8 cellular contexts compared by ENCODE assay signal in genomic region chr7:56048763-56049162, GRCh38. TPM values are rescaled to one million over a fixed set of nuclear protein-coding genes. Genes with fewer than 3 reads are reported as not detected.
DNase-seq lines count a peak whose midpoint lies in the region; ATAC-seq and TF ChIP-seq lines count a peak whose summit lies in the region.
"Not testable (repeated sequence)": the region's sequence is repeated elsewhere in the genome, so short reads cannot be mapped to it uniquely, and the experiment has no call there.

No MANE protein-coding gene starts in this region.

- TF ChIP-seq POLR2A in adrenal gland (IDR thresholded peaks at IDR 0.05); gastroesophageal sphincter (IDR thresholded peaks at IDR 0.05); transverse colon (IDR thresholded peaks at IDR 0.05): not testable (repeated sequence)

- in situ Hi-C loops in Panc1 (cut with HindIII; ENCODE audit: low pct_unique_long_range_greater_than_20kb, low sequenced_read_pairs) = not testable (repeated sequence)
- in situ Hi-C loops in transverse colon (cut with MboI; ENCODE audit: low pct_ligation_motif_present in 1 of 4, low pct_unique_long_range_greater_than_20kb in 1 of 4, low sequenced_read_pairs in 3 of 4) = loop anchor here in 1 of 4 donors (25.0 kb wide), 1 partner anchor 1036 kb away; the partner anchor contains the start of gene EGFR

- DNase-seq in DMS53 (lab: John Stamatoyannopoulos, UW) (peak; percentile 82), NCI-H2196 (lab: John Stamatoyannopoulos, UW; ENCODE audit: unreplicated experiment) (peak; percentile 72), adrenal gland (peak in 5 of 7 donors; percentile 24 to 47 (median 37)), mucosa of descending colon (peak in 2 of 3 donors; percentile 61 to 78), transverse colon (peak; percentile 46)
- not testable (repeated sequence) for DNase-seq in Panc1 (ENCODE audit: low read depth, low spot score)

- TF ChIP-seq CTCF in Loucy (conservative IDR thresholded peaks at IDR 0.05; ENCODE audit: low read length); Panc1 (IDR thresholded peaks at IDR 0.05); adrenal gland (IDR thresholded peaks at IDR 0.05); gastroesophageal sphincter (IDR thresholded peaks at IDR 0.05); mucosa of descending colon (IDR thresholded peaks at IDR 0.05): not testable (repeated sequence)
- peak in 1 of 5 experiments; percentile 13 for TF ChIP-seq CTCF in transverse colon (IDR thresholded peaks at IDR 0.05)

- peaks cover 38% of the 10 kb centered on the region for H3K79me2 ChIP-seq in Loucy (ENCODE audit: insufficient read depth, low read length)

- not testable (repeated sequence) for H3K36me3 ChIP-seq in Loucy (ENCODE audit: insufficient read depth, low read length); mucosa of descending colon (ENCODE audit: low read depth); transverse colon
- H3K36me3 ChIP-seq in Panc1 (ENCODE audit: control insufficient read depth, insufficient read depth, low read length) (peaks cover 14% of the 10 kb centered on the region), adrenal gland (replicated peaks in 1 of 2) (peaks cover 0 to 13% of the 10 kb centered on the region in 2 donors), gastroesophageal sphincter (peaks cover 0 to 11% of the 10 kb centered on the region in 2 donors)

- H3K4me2 ChIP-seq in Loucy (ENCODE audit: low read depth, low read length, poor library complexity, severe bottlenecking) = peak overlapping the region; percentile 27

- ATAC-seq in Panc1, gastroesophageal sphincter, mucosa of descending colon: not testable (repeated sequence)

- H3F3A ChIP-seq in Loucy (ENCODE audit: low read depth) = not testable (repeated sequence)

- H2AFZ ChIP-seq in Loucy (ENCODE audit: low read length) = not testable (repeated sequence)

- not testable (repeated sequence) for H3K27me3 ChIP-seq in Loucy (ENCODE audit: insufficient read depth, low read length, poor library complexity, severe bottlenecking); Panc1 (ENCODE audit: control insufficient read depth, insufficient read depth, low read length); adrenal gland; gastroesophageal sphincter; transverse colon

- not testable (repeated sequence) for BruUV-seq in Panc1 (replicated peaks; lab: Mats Ljungman, UMichigan)

- POLR2A ChIA-PET in Panc1 (lab: Charles Lee) = interaction anchor here (0.7 kb wide), 1 partner anchor 540 kb away, joined by 7 read pairs; no protein-coding TSS in a partner anchor

- not testable (repeated sequence) for H3K4me3 ChIP-seq in Loucy (ENCODE audit: low read length, poor library complexity, severe bottlenecking); Panc1 (ENCODE audit: low read depth in 2 of 2, low read length in 2 of 2); adrenal gland; gastroesophageal sphincter; mucosa of descending colon; transverse colon

- H3K4me1 ChIP-seq in Loucy (ENCODE audit: insufficient read depth, low read length, poor library complexity, severe bottlenecking) (peaks cover 23% of the 10 kb centered on the region), Panc1 (ENCODE audit: control insufficient read depth, insufficient read depth, low read length) (peaks cover 28% of the 10 kb centered on the region), adrenal gland (replicated peaks in 1 of 2) (peaks cover 12 to 48% of the 10 kb centered on the region in 2 donors), gastroesophageal sphincter (peaks cover 0 to 69% (median 18%) of the 10 kb centered on the region in 3 donors), mucosa of descending colon (ENCODE audit: low read depth) (peaks cover 39% of the 10 kb centered on the region), transverse colon (peaks cover 11 to 61% (median 38%) of the 10 kb centered on the region in 4 donors)

- not testable (repeated sequence) for H3K9me3 ChIP-seq in Loucy (ENCODE audit: insufficient read depth, low read depth, low read length); Panc1 (ENCODE audit: control insufficient read depth, insufficient read depth, low read depth, low read length); adrenal gland (replicated peaks in 1 of 3); gastroesophageal sphincter; mucosa of descending colon; transverse colon

- 47 to 74% (median 61%) methylated on average over 8 of the region's 8 CpGs for WGBS in adrenal gland, 4 donors
- 19 to 31% methylated on average over 3 to 8 of the region's 8 CpGs for WGBS in gastroesophageal sphincter (ENCODE audit: low coverage in 1 of 2), 2 donors
- 49 to 59% methylated on average over 5 to 8 of the region's 8 CpGs for WGBS in transverse colon (ENCODE audit: low coverage in 1 of 2), 2 donors

- H3K9me2 ChIP-seq in Loucy (replicated peaks; ENCODE audit: low read depth, low read length) = not testable (repeated sequence)

- H3K27ac ChIP-seq in Panc1 (ENCODE audit: low read length) = 0 out of 2 replicates have a peak overlapping the region, but pooled peaks have one; percentile 32
- H3K27ac ChIP-seq in adrenal gland = peak overlapping the region in 2 of 5 donors; percentile 58 to 62
- H3K27ac ChIP-seq in gastroesophageal sphincter = peak overlapping the region in 3 of 4 donors; percentile 45 to 75 (median 66)
- peak overlapping the region; percentile 29 to 74 (median 71) for H3K27ac ChIP-seq in transverse colon

- intact Hi-C loops in Panc1 (cut with micrococcal nuclease; ENCODE audit: unreplicated experiment); adrenal gland (cut with DNase I); mucosa of descending colon (cut with DNase I, micrococcal nuclease); transverse colon (cut with DNase I; ENCODE audit: low total_unique reads): not testable (repeated sequence)

- CTCF ChIA-PET in Panc1 (lab: Charles Lee) = not testable (repeated sequence)

- TF ChIP-seq EP300 in gastroesophageal sphincter (IDR thresholded peaks at IDR 0.05); transverse colon (IDR thresholded peaks at IDR 0.05; ENCODE audit: low read depth): not testable (repeated sequence)

- peaks cover 21% of the 10 kb centered on the region for H4K20me1 ChIP-seq in Loucy (ENCODE audit: insufficient read depth, low read length, poor library complexity, severe bottlenecking)

- not testable (repeated sequence) for H3K9ac ChIP-seq in Loucy (ENCODE audit: low read depth, low read length, poor library complexity, severe bottlenecking)

RNA-seq across cellular contexts. Expression of gene PSPH, which starts 2.5 kb away (rescaled TPM):
- total RNA-seq in Panc1 (2021; ENCODE audit: unreplicated experiment) = 62.3 TPM
- polyA plus RNA-seq in Panc1 (2012; ENCODE audit: insufficient read length) = 75.6 TPM
- total RNA-seq in adrenal gland = 10 to 100 TPM; 10.4 to 68.7 (median 27.3) TPM
- 10 to 100 TPM in 2 of 3 donors, 1 to 10 TPM in 1; 2.8 to 13.7 (median 11.1) TPM for polyA plus RNA-seq in adrenal gland
- 10 to 100 TPM in 1 of 4 donors, 1 to 10 TPM in 3; 6.9 to 13.5 (median 8.6) TPM for total RNA-seq in gastroesophageal sphincter
- 10 to 100 TPM in 2 of 3 donors, 1 to 10 TPM in 1; 8.0 to 12.0 (median 11.4) TPM for total RNA-seq in mucosa of descending colon
- total RNA-seq in transverse colon = 10 to 100 TPM in 2 of 4 donors, 1 to 10 TPM in 2; 8.9 to 15.1 (median 10.0) TPM

RNA-seq across cellular contexts. Expression of gene CCT6A, which starts 2.8 kb away (rescaled TPM):
- 324 TPM for total RNA-seq in Panc1 (2021; ENCODE audit: unreplicated experiment)
- 266 TPM for polyA plus RNA-seq in Panc1 (2012; ENCODE audit: insufficient read length)
- total RNA-seq in adrenal gland = 100 to 1,000 TPM in 2 of 8 donors, 10 to 100 TPM in 6; 51.6 to 128 (median 85.3) TPM
- 100 to 1,000 TPM; 142 to 240 (median 163) TPM for polyA plus RNA-seq in adrenal gland
- 100 to 1,000 TPM in 2 of 4 donors, 10 to 100 TPM in 2; 88.3 to 138 (median 116) TPM for total RNA-seq in gastroesophageal sphincter
- 10 to 100 TPM; 62.7 to 92.1 (median 83.4) TPM for total RNA-seq in mucosa of descending colon
- 10 to 100 TPM; 47.9 to 92.9 (median 70.9) TPM for total RNA-seq in transverse colon

RNA-seq across cellular contexts. Expression of gene SUMF2, which starts 15.3 kb away (rescaled TPM):
- 156 TPM for total RNA-seq in Panc1 (2021; ENCODE audit: unreplicated experiment)
- polyA plus RNA-seq in Panc1 (2012; ENCODE audit: insufficient read length) = 222 TPM
- total RNA-seq in adrenal gland = 100 to 1,000 TPM; 118 to 230 (median 181) TPM
- 100 to 1,000 TPM in 1 of 3 donors, 10 to 100 TPM in 2; 75.6 to 142 (median 92.3) TPM for polyA plus RNA-seq in adrenal gland
- 100 to 1,000 TPM in 1 of 4 donors, 10 to 100 TPM in 3; 84.2 to 117 (median 88.6) TPM for total RNA-seq in gastroesophageal sphincter
- total RNA-seq in mucosa of descending colon = 100 to 1,000 TPM in 2 of 3 donors, 10 to 100 TPM in 1; 91.6 to 122 (median 101) TPM
- 100 to 1,000 TPM in 3 of 4 donors, 10 to 100 TPM in 1; 93.4 to 481 (median 127) TPM for total RNA-seq in transverse colon

RNA-seq across cellular contexts. Expression of gene PHKG1, which starts 44.0 kb away (rescaled TPM):
- total RNA-seq in Panc1 (2021; ENCODE audit: unreplicated experiment) = 0.67 TPM
- 1.3 TPM for polyA plus RNA-seq in Panc1 (2012; ENCODE audit: insufficient read length)
- 10 to 100 TPM in 1 of 8 donors, 1 to 10 TPM in 7; 2.2 to 10.2 (median 6.0) TPM for total RNA-seq in adrenal gland
- 1 to 10 TPM in 2 of 3 donors, under 1 TPM in 1; 0.60 to 9.3 (median 5.8) TPM for polyA plus RNA-seq in adrenal gland
- total RNA-seq in gastroesophageal sphincter = 1 to 10 TPM in 2 of 4 donors, not detected in 2; 1.9 to 2.1 TPM
- 10 to 100 TPM in 1 of 3 donors, 1 to 10 TPM in 1, under 1 TPM in 1; 0.58 to 11.6 (median 2.0) TPM for total RNA-seq in mucosa of descending colon
- 1 to 10 TPM in 3 of 4 donors, not detected in 1; 1.2 to 9.7 (median 1.6) TPM for total RNA-seq in transverse colon

RNA-seq across cellular contexts. Expression of gene CHCHD2, which starts 57.5 kb away (rescaled TPM):
- total RNA-seq in Panc1 (2021; ENCODE audit: unreplicated experiment) = 666 TPM
- polyA plus RNA-seq in Panc1 (2012; ENCODE audit: insufficient read length) = 680 TPM
- total RNA-seq in adrenal gland = 1,000 to 10,000 TPM in 2 of 8 donors, 100 to 1,000 TPM in 6; 543 to 1,329 (median 785) TPM
- polyA plus RNA-seq in adrenal gland = 100 to 1,000 TPM; 217 to 816 (median 352) TPM
- total RNA-seq in gastroesophageal sphincter = 100 to 1,000 TPM; 221 to 414 (median 339) TPM
- 100 to 1,000 TPM; 233 to 287 (median 282) TPM for total RNA-seq in mucosa of descending colon
- total RNA-seq in transverse colon = 100 to 1,000 TPM in 3 of 4 donors, 10 to 100 TPM in 1; 99.9 to 395 (median 254) TPM
